ENCODE assay signal across 18 cellular contexts in the genomic region with DNA sequence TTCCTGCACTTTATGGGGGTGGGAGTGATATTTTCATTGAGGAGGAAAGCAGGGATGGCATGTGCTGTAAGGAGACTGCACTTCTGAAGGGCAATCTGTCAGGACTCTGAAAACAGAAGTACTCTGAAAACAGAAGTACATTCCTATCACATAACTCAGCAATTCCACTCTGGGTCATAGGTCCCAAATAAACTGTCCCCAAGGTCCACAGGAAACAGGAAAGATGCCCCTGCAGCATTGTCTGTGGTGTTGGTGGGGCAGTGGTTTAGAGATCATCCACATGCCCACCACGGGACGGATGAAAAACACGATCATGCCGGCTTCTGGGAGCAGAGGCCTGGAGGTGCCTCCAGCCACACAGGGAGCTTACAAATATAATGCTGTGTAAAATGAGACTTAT.
DNase-seq lines count a peak whose midpoint lies in the region; ATAC-seq and TF ChIP-seq lines count a peak whose summit lies in the region.
"Had no signal": no experiment of that assay in that cellular context is flagged by ENCODE, and none has a peak within 500 bp of the region (broad histone marks: within the 10 kb centered on the region; RNA-seq: fewer than 3 reads in every experiment).

No MANE protein-coding gene starts in this region.

- no peak overlapping the region for H3K27ac ChIP-seq in smooth muscle cell (ENCODE audit: low read depth)
- H3K27ac ChIP-seq in RWPE1: no peak overlapping the region
- H3K27ac ChIP-seq: PC-9, prostate gland, SK-N-MC had no signal

- TF ChIP-seq CTCF in smooth muscle cell (IDR thresholded peaks at IDR 0.05; ENCODE audit: borderline replicate concordance, insufficient read depth, poor library complexity, severe bottlenecking) (no peak), RWPE1 (conservative IDR thresholded peaks at IDR 0.05; ENCODE audit: low read depth) (no peak)

- no peaks in the 10 kb centered on the region for H3K79me2 ChIP-seq in smooth muscle cell (ENCODE audit: low read depth)

- no peaks in the 10 kb centered on the region for H3K4me1 ChIP-seq in smooth muscle cell (ENCODE audit: low read depth)
- H3K4me1 ChIP-seq: prostate gland had no signal

- H3K9me3 ChIP-seq in smooth muscle cell (replicated peaks; ENCODE audit: low read depth): no peaks in the 10 kb centered on the region
- H3K9me3 ChIP-seq: prostate gland had no signal

- CTCF ChIA-PET in RWPE1 (lab: Yijun Ruan, JAX): no interaction called here

- no peak for ATAC-seq in Right ventricle myocardium inferior
- ATAC-seq: activated CD8-positive, alpha-beta T cell treated with anti-CD3 and anti-CD28 coated beads, Interleukin-2, amount 10 ng/mL, durations not matched to agents 7 days and 5 days had no signal

- 48% methylated on average over 4 of the region's 4 CpGs for WGBS in smooth muscle cell (ENCODE audit: low lambda C conversion rate)

- DNase-seq in EL: peak; percentile 26
- DNase-seq in T1000 (lab: John Stamatoyannopoulos, UW): peak; percentile 41
- peak; percentile 22 for DNase-seq in kidney tubule cell (ENCODE audit: low spot score)
- no peak for DNase-seq in smooth muscle cell (lab: John Stamatoyannopoulos, UW; ENCODE audit: unreplicated experiment)
- no peak for DNase-seq in activated T-cell treated with anti-CD3 and anti-CD28 coated beads for 4 hours
- DNase-seq in NCI-H82 (lab: John Stamatoyannopoulos, UW): no peak
- DNase-seq in RWPE1 (ENCODE audit: low spot score): no peak
- no peak for DNase-seq in Right ventricle myocardium inferior (ENCODE audit: missing footprints)
- DNase-seq: activated CD4-positive, CD25-positive, alpha-beta regulatory T cell; activated CD8-positive, alpha-beta T cell treated with anti-CD3 and anti-CD28 coated beads, Interleukin-2, amount 10 ng/mL, durations not matched to agents 7 days and 5 days; activated T-cell treated with anti-CD3 and anti-CD28 coated beads, Interleukin-2, amount 50 U/mL, for 48 hours; GOT3; NCI-H1436 treated with DMSO at 0.1 percent for 48 hours; PC-9; stimulated activated CD4-positive, alpha-beta T cell treated with anti-CD3 and anti-CD28 coated beads, Interleukin-4, amount 100 ng/mL, for 24 hours; T-helper 9 cell had no signal

- peak overlapping the region; percentile 58 for H3K4me2 ChIP-seq in smooth muscle cell
- H3K4me2 ChIP-seq: PC-9 had no signal

- no peaks in the 10 kb centered on the region for H3F3A ChIP-seq in smooth muscle cell (ENCODE audit: low read depth)

- no peaks in the 10 kb centered on the region for H3K27me3 ChIP-seq in smooth muscle cell (ENCODE audit: low read depth)

- H3K9ac ChIP-seq in smooth muscle cell (ENCODE audit: low read depth): no peak overlapping the region

- no peaks in the 10 kb centered on the region for H3K36me3 ChIP-seq in smooth muscle cell (ENCODE audit: low read depth)
- H3K36me3 ChIP-seq: prostate gland had no signal

- intact Hi-C loops in Right ventricle myocardium inferior (cut with DNase I): no loop called here

- POLR2A ChIA-PET in RWPE1 (lab: Yijun Ruan, JAX; ENCODE audit: low non-redundant PET): no interaction called here

- no peaks in the 10 kb centered on the region for H4K20me1 ChIP-seq in smooth muscle cell (ENCODE audit: low read depth)

- H2AFZ ChIP-seq in smooth muscle cell (ENCODE audit: low read depth): no peak overlapping the region
- H2AFZ ChIP-seq: PC-9 had no signal

- no peak overlapping the region for H3K4me3 ChIP-seq in smooth muscle cell
- H3K4me3 ChIP-seq: PC-9, prostate gland, SK-N-MC had no signal

Comparison
In these comparisons a context has a peak if more than half of its experiments do, and no peak if none do; other contexts are left out.
1. DNase-seq: peak in EL (single experiment), T1000 (single experiment) and kidney tubule cell (single experiment); none in smooth muscle cell (single experiment), activated T-cell treated with anti-CD3 and anti-CD28 coated beads for 4 hours (single experiment), NCI-H82 (single experiment), RWPE1 (single experiment) and Right ventricle myocardium inferior (single experiment).